ENCODE assay signal across 8 cellular contexts in the genomic region with DNA sequence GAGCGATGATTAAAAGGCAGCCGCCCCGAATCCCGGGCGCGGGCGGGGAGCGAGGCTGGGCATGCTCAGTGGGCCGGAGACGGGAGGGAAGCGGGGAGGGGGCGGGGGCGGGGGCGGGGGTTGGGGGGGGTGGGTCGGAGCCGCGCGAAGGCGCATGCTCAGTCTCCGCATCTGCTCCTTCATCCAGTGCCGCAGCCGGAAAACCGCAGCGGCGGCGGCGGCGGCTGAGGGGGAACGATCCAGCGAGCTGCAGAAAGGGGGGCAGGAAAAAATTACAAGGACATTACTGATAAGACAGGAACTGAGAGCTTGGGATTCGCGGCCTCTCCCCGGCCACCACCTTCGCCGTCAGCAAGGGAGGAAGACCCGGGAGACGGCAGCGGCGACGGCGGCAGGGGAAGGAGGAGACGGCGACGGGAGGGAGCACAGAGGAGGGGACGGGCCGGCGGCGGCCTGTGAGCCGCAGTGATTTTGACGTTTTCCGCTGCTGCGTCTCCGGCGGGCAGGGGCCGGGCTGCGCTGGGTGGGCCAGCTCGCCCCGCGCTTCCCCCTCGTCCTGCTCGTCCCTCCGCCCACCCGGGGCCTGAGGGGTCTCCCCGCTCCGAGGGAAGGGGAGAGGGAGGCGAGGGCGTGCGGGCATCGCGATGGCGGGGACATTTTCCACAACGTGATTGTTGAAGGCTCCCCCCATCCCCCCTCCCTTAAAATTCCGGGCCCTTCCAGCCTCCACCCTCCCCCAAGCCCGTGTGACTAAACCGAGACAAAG. TPM values are rescaled to one million over a fixed set of nuclear protein-coding genes. Genes with fewer than 3 reads are reported as not detected.
DNase-seq lines count a peak whose midpoint lies in the region; ATAC-seq, FAIRE-seq and TF ChIP-seq lines count a peak whose summit lies in the region.

A gene with protein sequence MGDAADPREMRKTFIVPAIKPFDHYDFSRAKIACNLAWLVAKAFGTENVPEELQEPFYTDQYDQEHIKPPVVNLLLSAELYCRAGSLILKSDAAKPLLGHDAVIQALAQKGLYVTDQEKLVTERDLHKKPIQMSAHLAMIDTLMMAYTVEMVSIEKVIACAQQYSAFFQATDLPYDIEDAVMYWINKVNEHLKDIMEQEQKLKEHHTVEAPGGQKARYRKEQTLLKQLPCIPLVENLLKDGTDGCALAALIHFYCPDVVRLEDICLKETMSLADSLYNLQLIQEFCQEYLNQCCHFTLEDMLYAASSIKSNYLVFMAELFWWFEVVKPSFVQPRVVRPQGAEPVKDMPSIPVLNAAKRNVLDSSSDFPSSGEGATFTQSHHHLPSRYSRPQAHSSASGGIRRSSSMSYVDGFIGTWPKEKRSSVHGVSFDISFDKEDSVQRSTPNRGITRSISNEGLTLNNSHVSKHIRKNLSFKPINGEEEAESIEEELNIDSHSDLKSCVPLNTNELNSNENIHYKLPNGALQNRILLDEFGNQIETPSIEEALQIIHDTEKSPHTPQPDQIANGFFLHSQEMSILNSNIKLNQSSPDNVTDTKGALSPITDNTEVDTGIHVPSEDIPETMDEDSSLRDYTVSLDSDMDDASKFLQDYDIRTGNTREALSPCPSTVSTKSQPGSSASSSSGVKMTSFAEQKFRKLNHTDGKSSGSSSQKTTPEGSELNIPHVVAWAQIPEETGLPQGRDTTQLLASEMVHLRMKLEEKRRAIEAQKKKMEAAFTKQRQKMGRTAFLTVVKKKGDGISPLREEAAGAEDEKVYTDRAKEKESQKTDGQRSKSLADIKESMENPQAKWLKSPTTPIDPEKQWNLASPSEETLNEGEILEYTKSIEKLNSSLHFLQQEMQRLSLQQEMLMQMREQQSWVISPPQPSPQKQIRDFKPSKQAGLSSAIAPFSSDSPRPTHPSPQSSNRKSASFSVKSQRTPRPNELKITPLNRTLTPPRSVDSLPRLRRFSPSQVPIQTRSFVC (N-terminal part only) (plus strand): TSS at position 161 of the 766 bp plus-strand sequence. CDS start 935 bp downstream, outside the sequence.

- H3K4me3 ChIP-seq in HEK293 (ENCODE audit: low read depth, low read length) (peak within 1 kb of the TSS; percentile 94), astrocyte (ENCODE audit: insufficient read depth, low read depth, low read length) (peak within 1 kb of the TSS; percentile 99), right cardiac atrium (ENCODE audit: low read length) (peak within 1 kb of the TSS; percentile 71), uterus (peak within 1 kb of the TSS; percentile 77 to 88)

- no peaks in the 10 kb centered on the region for H3K9me3 ChIP-seq in HEK293 (ENCODE audit: control insufficient read depth, insufficient read depth, low read depth, low read length)
- H3K9me3 ChIP-seq in astrocyte (ENCODE audit: insufficient read depth, low read depth, low read length): no peaks in the 10 kb centered on the region
- no peaks in the 10 kb centered on the region for H3K9me3 ChIP-seq in right cardiac atrium (ENCODE audit: control insufficient read depth, low read length)
- H3K9me3 ChIP-seq in uterus: no peaks in the 10 kb centered on the region

- peak within 1 kb of the TSS; percentile 96 for H2AFZ ChIP-seq in astrocyte (ENCODE audit: low read depth, low read length)

- CTCF ChIA-PET in HEK293 (lab: Yijun Ruan, JAX): interaction anchor here (0.6 to 1.0 kb wide), 3 partner anchors 42 to 117 kb away, joined by 3 to 4 read pairs (median 3); no protein-coding TSS in a partner anchor

- H3K27ac ChIP-seq in HEK293 (ENCODE audit: extremely low read depth, low read depth, low read length) (peak within 1 kb of the TSS; percentile 93), astrocyte (ENCODE audit: low read depth, low read length) (peak within 1 kb of the TSS; percentile 99), right cardiac atrium (ENCODE audit: low read length) (peak within 1 kb of the TSS; percentile 98), uterus (peak within 1 kb of the TSS; percentile 94 to 99)

- peak within 1 kb of the TSS; percentile 99 for H3K4me3 Mint-ChIP-seq in astrocyte (ENCODE audit: unreplicated experiment)

- POLR2A ChIA-PET in HEK293 (lab: Yijun Ruan, JAX): interaction anchor here (1.0 to 2.9 kb wide), 3 partner anchors 11 to 69 kb away, joined by 3 to 35 read pairs (median 6); a partner anchor contains a TSS

- no peaks in the 10 kb centered on the region for H3K36me3 ChIP-seq in HEK293 (ENCODE audit: control insufficient read depth in 2 of 2, insufficient read depth in 1 of 2, low read length in 2 of 2)
- no peaks in the 10 kb centered on the region for H3K36me3 ChIP-seq in astrocyte (ENCODE audit: insufficient read depth, low read length)
- no peaks in the 10 kb centered on the region for H3K36me3 ChIP-seq in uterus

- FAIRE-seq in astrocyte (lab: Jason Lieb, UNC): no peak

- peak within 1 kb of the TSS; percentile 99 for H3K4me2 ChIP-seq in astrocyte (ENCODE audit: low read length)

- no peaks in the 10 kb centered on the region for H3K36me3 Mint-ChIP-seq in astrocyte (ENCODE audit: low read depth, unreplicated experiment)

- peak; percentile 93 to 95 for ATAC-seq in right cardiac atrium

- intact Hi-C loops in right cardiac atrium (cut with DNase I): loop anchor here in 3 of 4 donors (5.0 to 10.0 kb wide), 2 partner anchors 54 to 67 kb away; no protein-coding TSS in a partner anchor
- intact Hi-C loops in uterus (cut with DNase I; ENCODE audit: low total_unique reads): no loop called here

- H3K27me3 Mint-ChIP-seq in astrocyte (ENCODE audit: low read depth, unreplicated experiment): no peaks in the 10 kb centered on the region

- no peaks in the 10 kb centered on the region for H3K9me3 Mint-ChIP-seq in astrocyte (ENCODE audit: unreplicated experiment)

- H3K4me1 ChIP-seq in HEK293 (ENCODE audit: control insufficient read depth, insufficient read depth, low read length) (peaks cover 8% of the 10 kb centered on the region; the same call in 1 of the 2 replicates), astrocyte (ENCODE audit: insufficient read depth, low read length) (peaks cover 12% of the 10 kb centered on the region), right cardiac atrium (ENCODE audit: control insufficient read depth, insufficient read depth, low read length) (peaks cover 2% of the 10 kb centered on the region), uterus (no peaks in the 10 kb centered on the region)

- peak; percentile 69 to 92 for TF ChIP-seq POLR2A in uterus (IDR thresholded peaks at IDR 0.05)

- peak within 1 kb of the TSS; percentile 99 for H3K27ac Mint-ChIP-seq in astrocyte (ENCODE audit: unreplicated experiment)

- under 1% methylated on average over 71 of the region's 75 CpGs for WGBS in right cardiac atrium

- H3K27me3 ChIP-seq in astrocyte (ENCODE audit: insufficient read depth, low read length) (no peaks in the 10 kb centered on the region), right cardiac atrium (ENCODE audit: control insufficient read depth, insufficient read depth) (no peaks in the 10 kb centered on the region), uterus (no peaks in the 10 kb centered on the region)

- DNase-seq in G401 (ENCODE audit: low spot score) (peak; percentile 70), NCI-H1417 treated with DMSO at 0.1 percent for 48 hours (lab: John Stamatoyannopoulos, UW) (peak; percentile 75), T-helper 22 cell (ENCODE audit: low read depth) (peak; percentile 61), astrocyte (ENCODE audit: low read depth) (peak; percentile 62), right cardiac atrium (peak; percentile 93 to 97 (median 96)), putamen (ENCODE audit: low spot score) (peak; percentile 87), uterus (peak; percentile 93)

- peak within 1 kb of the TSS; percentile 100 for H3K9ac ChIP-seq in astrocyte (ENCODE audit: low read length)

- peaks cover 14% of the 10 kb centered on the region for H3K4me1 Mint-ChIP-seq in astrocyte (ENCODE audit: low read depth, unreplicated experiment)

- no peak for TF ChIP-seq CTCF in HEK293 (tag by site-specific recombination; IDR thresholded peaks at IDR 0.05)
- no peak for TF ChIP-seq CTCF in astrocyte (IDR thresholded peaks at IDR 0.05; ENCODE audit: insufficient read depth, low read depth, low read length)
- TF ChIP-seq CTCF in uterus (IDR thresholded peaks at IDR 0.05): peak in 1 of 4 experiments; percentile 2

- in situ Hi-C loops in G401 (cut with HindIII; ENCODE audit: low sequenced_read_pairs): no loop called here

- H3K79me2 ChIP-seq in astrocyte (ENCODE audit: insufficient read depth, low read length): peaks cover 43% of the 10 kb centered on the region

- peaks cover 37% of the 10 kb centered on the region for H4K20me1 ChIP-seq in astrocyte (ENCODE audit: insufficient read depth, low read length)

TF ChIP-seq in HEK293, 187 proteins besides CTCF, POLR2A, EP300 and RAD21 (continues in another document):
- TF ChIP-seq ZNF768 (tag by site-specific recombination; IDR thresholded peaks at IDR 0.05) (no peak; the same call in 1 of the 2 replicates), ZEB2 (tag by site-specific recombination; IDR thresholded peaks at IDR 0.05) (peak; percentile 58; the same call in 1 of the 2 replicates), ZNF416 (tag by site-specific recombination; IDR thresholded peaks at IDR 0.05) (no peak), ZNF354C (tag by site-specific recombination; IDR thresholded peaks at IDR 0.05; ENCODE audit: borderline replicate concordance, low read depth) (no peak), ZNF350 (tag by site-specific recombination; IDR thresholded peaks at IDR 0.05) (no peak), ZNF623 (tag by site-specific recombination; IDR thresholded peaks at IDR 0.05) (no peak), ZNF121 (tag by site-specific recombination; IDR thresholded peaks at IDR 0.05) (no peak), ZNF626 (tag by site-specific recombination; IDR thresholded peaks at IDR 0.05) (no peak), ZNF23 (tag by site-specific recombination; IDR thresholded peaks at IDR 0.05; ENCODE audit: borderline replicate concordance) (no peak), ZNF292 (tag by site-specific recombination; IDR thresholded peaks at IDR 0.05; ENCODE audit: borderline replicate concordance, low read depth) (no peak), ZNF701 (tag by site-specific recombination; IDR thresholded peaks at IDR 0.05) (no peak), ZNF133 (tag by site-specific recombination; IDR thresholded peaks at IDR 0.05) (no peak), ZNF155 (tag by site-specific recombination; IDR thresholded peaks at IDR 0.05) (no peak), HOXD13 (CRISPR knock-in tag; IDR thresholded peaks at IDR 0.05; ENCODE audit: borderline replicate concordance) (no peak), ZNF433 (tag by site-specific recombination; IDR thresholded peaks at IDR 0.05; ENCODE audit: low read depth) (no peak)
- TF ChIP-seq, protein P1, sequence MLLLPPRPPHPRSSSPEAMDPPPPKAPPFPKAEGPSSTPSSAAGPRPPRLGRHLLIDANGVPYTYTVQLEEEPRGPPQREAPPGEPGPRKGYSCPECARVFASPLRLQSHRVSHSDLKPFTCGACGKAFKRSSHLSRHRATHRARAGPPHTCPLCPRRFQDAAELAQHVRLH (tag by site-specific recombination; IDR thresholded peaks at IDR 0.05): no peak; the same call in 1 of the 2 replicates

RNA-seq across cellular contexts. Expression of the gene that starts here (rescaled TPM):
- 11.5 and 14.2 TPM in 2 replicates for total RNA-seq in G401 (2014; rRNA removed; shearing (Covaris generic))
- total RNA-seq in astrocyte (45.6 and 49.4 TPM in 2 replicates), right cardiac atrium (10 to 100 TPM; 33.7 to 39.5 (median 37.2) TPM), uterus (10 to 100 TPM; 31.0 to 64.8 (median 47.7) TPM)
- polyA plus RNA-seq in right cardiac atrium: 6.9 TPM

Comparison
In these comparisons a context has a peak if more than half of its experiments do, and no peak if none do; other contexts are left out.
1. Peak in every context shown above with its lines: DNase-seq, ATAC-seq, H3K4me3 ChIP-seq and H3K27ac ChIP-seq.